34 cellular contexts compared by ENCODE assay signal in genomic region chr3:21662403-21662802, GRCh38.
"Had no signal": no experiment of that assay in that cellular context is flagged by ENCODE, and none has a peak within 500 bp of the region (broad histone marks: within the 10 kb centered on the region; RNA-seq: fewer than 3 reads in every experiment).

No MANE protein-coding gene starts in this region.

- H3K36me3 ChIP-seq: MG63 had no signal

- H3K4me3 ChIP-seq: MG63 had no signal

- H3K9me3 ChIP-seq: MG63 had no signal

- DNase-seq: Karpas-422, Kasumi-1, MG63, MM.1S, MV-4-11, NCI-H1048, NCI-H1092, NCI-H1092 treated with DMSO at 0.1 percent for 48 hours, NCI-H1105, NCI-H1105 treated with DMSO at 0.1 percent for 48 hours, NCI-H1417, NCI-H1417 treated with DMSO at 0.1 percent for 48 hours, NCI-H1436, NCI-H1436 treated with DMSO at 0.1 percent for 48 hours, NCI-H146, NCI-H1694, NCI-H1694 treated with DMSO at 0.1 percent for 48 hours, NCI-H187, NCI-H187 treated with DMSO at 0.1 percent for 48 hours, NCI-H1930, NCI-H2029, NCI-H2029 treated with DMSO at 0.1 percent for 48 hours, NCI-H2081, NCI-H2081 treated with DMSO at 0.1 percent for 48 hours, NCI-H2107, NCI-H2171, NCI-H2171 treated with DMSO at 0.1 percent for 48 hours, NCI-H2227 treated with DMSO at 0.1 percent for 48 hours, NCI-H226, NCI-H345, NCI-H446, NCI-H446 treated with DMSO at 0.1 percent for 48 hours, NCI-H510A had no signal

- H3K9ac ChIP-seq: KMS-11 had no signal

- H3K27ac ChIP-seq: KMS-11 had no signal

- H3K4me2 ChIP-seq: KMS-11 had no signal

- H3K27me3 ChIP-seq: MG63 had no signal
